In genomic region chr1:110135268-110136065, GRCh38 we compare ENCODE assay signal across 1 cellular context.
TF ChIP-seq lines count a peak whose summit lies in the region.

No MANE protein-coding gene starts in this region.

TF ChIP-seq in H1, 55 proteins besides CTCF, POLR2A, EP300 and RAD21 (continued from another document):
- TF ChIP-seq, protein P1, sequence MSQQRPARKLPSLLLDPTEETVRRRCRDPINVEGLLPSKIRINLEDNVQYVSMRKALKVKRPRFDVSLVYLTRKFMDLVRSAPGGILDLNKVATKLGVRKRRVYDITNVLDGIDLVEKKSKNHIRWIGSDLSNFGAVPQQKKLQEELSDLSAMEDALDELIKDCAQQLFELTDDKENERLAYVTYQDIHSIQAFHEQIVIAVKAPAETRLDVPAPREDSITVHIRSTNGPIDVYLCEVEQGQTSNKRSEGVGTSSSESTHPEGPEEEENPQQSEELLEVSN (IDR thresholded peaks at IDR 0.05): no peak
- TF ChIP-seq TAF7 (optimal IDR thresholded peaks at IDR 0.05; ENCODE audit: borderline replicate concordance, low read depth, low read length) (no peak), SP4 (IDR thresholded peaks at IDR 0.05; ENCODE audit: low read length) (no peak), RBBP5 (IDR thresholded peaks at IDR 0.05; ENCODE audit: borderline replicate concordance, low read depth, low read length) (no peak), NANOG (IDR thresholded peaks at IDR 0.05; ENCODE audit: insufficient read depth, low read depth, low read length, poor library complexity, severe bottlenecking) (no peak)
- TF ChIP-seq, protein P2, sequence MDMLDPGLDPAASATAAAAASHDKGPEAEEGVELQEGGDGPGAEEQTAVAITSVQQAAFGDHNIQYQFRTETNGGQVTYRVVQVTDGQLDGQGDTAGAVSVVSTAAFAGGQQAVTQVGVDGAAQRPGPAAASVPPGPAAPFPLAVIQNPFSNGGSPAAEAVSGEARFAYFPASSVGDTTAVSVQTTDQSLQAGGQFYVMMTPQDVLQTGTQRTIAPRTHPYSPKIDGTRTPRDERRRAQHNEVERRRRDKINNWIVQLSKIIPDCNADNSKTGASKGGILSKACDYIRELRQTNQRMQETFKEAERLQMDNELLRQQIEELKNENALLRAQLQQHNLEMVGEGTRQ (IDR thresholded peaks at IDR 0.05; ENCODE audit: low read length): no peak
